ENCODE assay signal across 10 cellular contexts in genomic region chr1:156928043-156928602, GRCh38. TPM values are rescaled to one million over a fixed set of nuclear protein-coding genes. Genes with fewer than 3 reads are reported as not detected.
DNase-seq lines count a peak whose midpoint lies in the region; ATAC-seq and TF ChIP-seq lines count a peak whose summit lies in the region.
"Had no signal": no experiment of that assay in that cellular context is flagged by ENCODE, and none has a peak within 500 bp of the region (broad histone marks: within the 10 kb centered on the region; RNA-seq: fewer than 3 reads in every experiment).

No MANE protein-coding gene starts in this region.

- H3K9me3 Mint-ChIP-seq in CD4-positive, alpha-beta T cell, result no peaks in the 10 kb centered on the region
- H3K9me3 Mint-ChIP-seq in nephron progenitor cell, result peaks cover 5% of the 10 kb centered on the region

- peaks cover 74% of the 10 kb centered on the region for H3K27me3 ChIP-seq in CD4-positive, alpha-beta T cell (ENCODE audit: control insufficient read depth, insufficient read depth, low read length)
- peaks cover 26% of the 10 kb centered on the region for H3K27me3 ChIP-seq in mammary epithelial cell (ENCODE audit: insufficient read depth, low read length)

- ATAC-seq in CD4-positive, alpha-beta T cell (ENCODE audit: poor library complexity), result peak; percentile 24
- no peak for ATAC-seq in HG02678 (IDR thresholded peaks at IDR 0.05; ENCODE audit: unreplicated experiment)

- H3K27me3 Mint-ChIP-seq in CD4-positive, alpha-beta T cell, result peaks cover 94% of the 10 kb centered on the region
- peaks cover 89% of the 10 kb centered on the region for H3K27me3 Mint-ChIP-seq in nephron progenitor cell (ENCODE audit: low read depth, poor library complexity)

- H3K4me1 Mint-ChIP-seq in CD4-positive, alpha-beta T cell (ENCODE audit: low read depth), result peaks cover 34% of the 10 kb centered on the region
- H3K4me1 Mint-ChIP-seq in nephron progenitor cell, result peaks cover 18% of the 10 kb centered on the region

- BruUV-seq in mammary epithelial cell (replicated peaks; lab: Mats Ljungman, UMichigan), result no TSS peak

- H3K36me3 ChIP-seq in HEK293 (ENCODE audit: control insufficient read depth in 2 of 2, insufficient read depth in 1 of 2, low read length in 2 of 2), result no peaks in the 10 kb centered on the region
- no peaks in the 10 kb centered on the region for H3K36me3 ChIP-seq in mammary epithelial cell (ENCODE audit: insufficient read depth, low read length)
- H3K36me3 ChIP-seq: ascending aorta, SJCRH30 had no signal

- peak overlapping the region; percentile 43 for H3K4me3 Mint-ChIP-seq in CD4-positive, alpha-beta T cell
- peak overlapping the region; percentile 74 for H3K4me3 Mint-ChIP-seq in nephron progenitor cell

- H2AFZ ChIP-seq in mammary epithelial cell (ENCODE audit: low read depth, low read length), result no peak overlapping the region

- H3K4me3 ChIP-seq in HEK293 (ENCODE audit: low read depth, low read length), result no peak overlapping the region
- H3K4me3 ChIP-seq in mammary epithelial cell (replicated peaks in 1 of 3; ENCODE audit: insufficient read depth in 1 of 3, low read depth in 2 of 3, low read length in 3 of 3), result no peak overlapping the region
- H3K4me3 ChIP-seq: SJCRH30 had no signal

- H3K4me1 ChIP-seq in HEK293 (ENCODE audit: control insufficient read depth, insufficient read depth, low read length), result no peaks in the 10 kb centered on the region; the same call in 1 of the 2 replicates
- H3K4me1 ChIP-seq in mammary epithelial cell (ENCODE audit: insufficient read depth, low read length), result peaks cover 17% of the 10 kb centered on the region

- intact Hi-C loops in CD4-positive, alpha-beta T cell (cut with DNase I, micrococcal nuclease), result loop anchor here (1.0 to 10.0 kb wide), 4 partner anchors 131 to 243 kb away; no protein-coding TSS in a partner anchor
- intact Hi-C loops in mammary epithelial cell (cut with micrococcal nuclease), result no loop called here

- H3K79me2 ChIP-seq in mammary epithelial cell (ENCODE audit: insufficient read depth, low read length), result no peaks in the 10 kb centered on the region

- peak overlapping the region; percentile 85 for H3K4me2 ChIP-seq in mammary epithelial cell (ENCODE audit: insufficient read depth, low read depth, low read length)

- dilution Hi-C loops in mammary epithelial cell (cut with HindIII; ENCODE audit: low sequenced_read_pairs), result no loop called here

- 4% methylated on average over 3 of the region's 4 CpGs for WGBS in mammary epithelial cell (ENCODE audit: low coverage, missing lambda C conversion rate)

- no peak for TF ChIP-seq CTCF in CD4-positive, alpha-beta T cell (IDR thresholded peaks at IDR 0.05)
- TF ChIP-seq CTCF in HEK293 (tag by site-specific recombination; IDR thresholded peaks at IDR 0.05) (no peak; the same call in none of the 2 replicates), mammary epithelial cell (conservative IDR thresholded peaks at IDR 0.05 in 1 of 2, IDR thresholded peaks at IDR 0.05 in 1 of 2; ENCODE audit: extremely low read depth in 1 of 2, insufficient read depth in 1 of 2, low read depth in 1 of 2, low read length in 2 of 2) (no peak), nephron progenitor cell (IDR thresholded peaks at IDR 0.05) (peak; percentile 7)

- no peak overlapping the region for H3K27ac ChIP-seq in CD4-positive, alpha-beta T cell (ENCODE audit: low read depth, low read length)
- H3K27ac ChIP-seq in HEK293 (ENCODE audit: extremely low read depth, low read depth, low read length), result no peak overlapping the region
- H3K27ac ChIP-seq in mammary epithelial cell (ENCODE audit: insufficient read depth, low read depth, low read length), result no peak overlapping the region
- H3K27ac ChIP-seq: ascending aorta, SJCRH30 had no signal

- H4K20me1 ChIP-seq in mammary epithelial cell (ENCODE audit: insufficient read depth, low read length), result no peaks in the 10 kb centered on the region

- in situ Hi-C loops in mammary epithelial cell (cut with MboI; ENCODE audit: low sequenced_read_pairs in 2 of 2), result no loop called here

- no peak overlapping the region for H3K9ac ChIP-seq in mammary epithelial cell (ENCODE audit: insufficient read depth, low read length)

- DNase-seq in CD4-positive, alpha-beta T cell, result no peak
- DNase-seq in mammary epithelial cell, result no peak
- no peak for DNase-seq in nephron progenitor cell
- DNase-seq in NCI-H226, result no peak
- no peak for DNase-seq in NCI-H524 (lab: John Stamatoyannopoulos, UW)
- DNase-seq: SJCRH30 had no signal

- no peaks in the 10 kb centered on the region for H3K9me3 ChIP-seq in CD4-positive, alpha-beta T cell (ENCODE audit: control insufficient read depth, low read length)
- no peaks in the 10 kb centered on the region for H3K9me3 ChIP-seq in HEK293 (ENCODE audit: control insufficient read depth, insufficient read depth, low read depth, low read length)
- no peaks in the 10 kb centered on the region for H3K9me3 ChIP-seq in mammary epithelial cell (replicated peaks; ENCODE audit: insufficient read depth, low read length)
- H3K9me3 ChIP-seq: ascending aorta, SJCRH30 had no signal

- POLR2A ChIA-PET in CD4-positive, alpha-beta T cell (lab: Charles Lee), result interaction anchor here (0.6 to 1.6 kb wide), 3 partner anchors 9 to 35 kb away, joined by 3 to 5 read pairs (median 4); no protein-coding TSS in a partner anchor
- POLR2A ChIA-PET in HEK293 (lab: Yijun Ruan, JAX), result interaction anchor here (0.7 to 1.1 kb wide), 4 partner anchors 36 to 239 kb away, joined by 3 to 4 read pairs (median 4); partner anchors contain the start of genes ISG20L2 and METTL25B

- no peak overlapping the region for H3K27ac Mint-ChIP-seq in CD4-positive, alpha-beta T cell
- H3K27ac Mint-ChIP-seq in nephron progenitor cell, result no peak overlapping the region

- CTCF ChIA-PET in CD4-positive, alpha-beta T cell (lab: Charles Lee), result interaction anchor here (1.1 to 2.4 kb wide), 11 partner anchors 11 to 239 kb away, joined by 3 to 11 read pairs (median 5); partner anchors contain the start of gene NTRK1
- CTCF ChIA-PET in HEK293 (lab: Yijun Ruan, JAX) (interaction anchor here (0.6 to 11.9 kb wide), 38 partner anchors 8 to 302 kb away, joined by 3 to 199 read pairs (median 5); partner anchors contain the start of genes ISG20L2, METTL25B, NTRK1 and PEAR1), mammary epithelial cell (lab: Charles Lee; ENCODE audit: low non-redundant PET) (interaction anchor here (0.6 to 1.0 kb wide), 6 partner anchors 9 to 301 kb away, joined by 3 to 11 read pairs (median 4); no protein-coding TSS in a partner anchor)

- H3K36me3 Mint-ChIP-seq in CD4-positive, alpha-beta T cell (ENCODE audit: low read depth), result no peaks in the 10 kb centered on the region
- no peaks in the 10 kb centered on the region for H3K36me3 Mint-ChIP-seq in nephron progenitor cell (ENCODE audit: low read depth)

TF ChIP-seq in HEK293, 187 proteins besides CTCF, POLR2A, EP300 and RAD21 (continues in another document):
- TF ChIP-seq, protein P1, sequence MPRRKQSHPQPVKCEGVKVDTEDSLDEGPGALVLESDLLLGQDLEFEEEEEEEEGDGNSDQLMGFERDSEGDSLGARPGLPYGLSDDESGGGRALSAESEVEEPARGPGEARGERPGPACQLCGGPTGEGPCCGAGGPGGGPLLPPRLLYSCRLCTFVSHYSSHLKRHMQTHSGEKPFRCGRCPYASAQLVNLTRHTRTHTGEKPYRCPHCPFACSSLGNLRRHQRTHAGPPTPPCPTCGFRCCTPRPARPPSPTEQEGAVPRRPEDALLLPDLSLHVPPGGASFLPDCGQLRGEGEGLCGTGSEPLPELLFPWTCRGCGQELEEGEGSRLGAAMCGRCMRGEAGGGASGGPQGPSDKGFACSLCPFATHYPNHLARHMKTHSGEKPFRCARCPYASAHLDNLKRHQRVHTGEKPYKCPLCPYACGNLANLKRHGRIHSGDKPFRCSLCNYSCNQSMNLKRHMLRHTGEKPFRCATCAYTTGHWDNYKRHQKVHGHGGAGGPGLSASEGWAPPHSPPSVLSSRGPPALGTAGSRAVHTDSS (tag by site-specific recombination; IDR thresholded peaks at IDR 0.05), result peak; percentile 99
- no peak for TF ChIP-seq ZNF548 (tag by site-specific recombination; IDR thresholded peaks at IDR 0.05)
- TF ChIP-seq PATZ1 (tag by site-specific recombination; IDR thresholded peaks at IDR 0.05), result peak; percentile 44; the same call in 1 of the 2 replicates
- no peak for TF ChIP-seq ZNF747 (tag by site-specific recombination; IDR thresholded peaks at IDR 0.05)
- no peak for TF ChIP-seq RBAK (tag by site-specific recombination; IDR thresholded peaks at IDR 0.05)
- TF ChIP-seq ZNF76 (tag by site-specific recombination; IDR thresholded peaks at IDR 0.05; ENCODE audit: borderline replicate concordance, low read depth), result no peak
- no peak for TF ChIP-seq ZNF266 (tag by site-specific recombination; IDR thresholded peaks at IDR 0.05; ENCODE audit: low read depth)
- TF ChIP-seq BCL11B (tag by site-specific recombination; IDR thresholded peaks at IDR 0.05; ENCODE audit: low read depth), result 0 out of 2 replicates have a peak, but pooled peaks have one; percentile 3
- TF ChIP-seq ZNF501 (tag by site-specific recombination; IDR thresholded peaks at IDR 0.05), result 0 out of 2 replicates have a peak, but pooled peaks have one; percentile 12
- no peak for TF ChIP-seq ZBTB8A (tag by site-specific recombination; IDR thresholded peaks at IDR 0.05)

RNA-seq across cellular contexts. Expression of gene LRRC71, which starts 7.7 kb away (rescaled TPM):
- total RNA-seq in CD4-positive, alpha-beta T cell, result not detected
- total RNA-seq in mammary epithelial cell, result not detected
- polyA plus RNA-seq in mammary epithelial cell, result not detected
- not detected for polyA minus RNA-seq in mammary epithelial cell
- total RNA-seq: ascending aorta, left cardiac atrium, SJCRH30 had no signal

RNA-seq across cellular contexts. Expression of gene PEAR1, which starts 34.6 kb away (rescaled TPM):
- total RNA-seq in CD4-positive, alpha-beta T cell, result under 1 TPM; 0.20 to 0.41 TPM
- total RNA-seq in mammary epithelial cell, result 1 to 10 TPM in 1 of 2 donors, under 1 TPM in 1; 0.83 to 4.9 TPM
- polyA plus RNA-seq in mammary epithelial cell, result 0.17 TPM
- polyA minus RNA-seq in mammary epithelial cell, result not detected
- total RNA-seq: SJCRH30 had no signal
